18 cellular contexts compared by ENCODE assay signal in the genomic region with DNA sequence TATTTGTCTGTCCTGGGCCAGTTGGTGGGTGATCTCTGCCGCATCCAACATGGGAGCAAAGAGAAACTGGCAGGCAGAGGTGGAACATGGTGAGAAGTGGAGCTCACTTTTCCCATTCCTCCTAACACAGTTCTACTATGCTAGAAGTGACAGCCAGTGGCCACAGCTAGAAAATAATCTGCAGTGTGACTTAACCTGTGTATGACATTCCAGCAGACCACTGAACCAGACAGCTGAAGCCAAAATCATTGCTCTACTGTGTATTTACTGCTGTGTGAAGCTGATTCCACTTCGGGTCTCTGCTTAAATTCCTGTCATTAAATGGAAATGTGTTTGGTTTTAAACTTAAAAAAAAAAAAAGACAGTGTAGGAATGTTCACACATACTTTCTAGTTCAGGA.
"Had no signal": no experiment of that assay in that cellular context is flagged by ENCODE, and none has a peak within 500 bp of the region (broad histone marks: within the 10 kb centered on the region; RNA-seq: fewer than 3 reads in every experiment).

No MANE protein-coding gene starts in this region.

- H3K36me3 ChIP-seq: heart right ventricle, left ventricle myocardium inferior, lower lobe of right lung, spleen, transverse colon had no signal

- H3K27ac ChIP-seq: coronary artery, heart right ventricle, left ventricle myocardium inferior, lower lobe of right lung, parathyroid adenoma, spleen, testis, transverse colon had no signal

- H3K9me3 ChIP-seq: heart right ventricle, left ventricle myocardium inferior, lower lobe of right lung, spleen, testis, transverse colon had no signal

- H3K27me3 ChIP-seq: heart right ventricle, spleen, testis, transverse colon had no signal

- ATAC-seq: heart right ventricle; lower lobe of right lung; natural killer cell treated with Interleukin-12 subunit alpha and Interleukin-12 subunit beta and Interleukin-15 and Interleukin-18, amount 100 ng/mL, for 72 hours; right cardiac atrium; stimulated activated memory B cell treated with anti-CD40 and anti-IgM and Interleukin-4, amounts not matched to agents 10 μg/mL and 1 μg/mL and 100 μg/mL, for 72 hours had no signal

- H3K4me1 ChIP-seq: heart right ventricle, left ventricle myocardium inferior, lower lobe of right lung, parathyroid adenoma, spleen, testis, transverse colon had no signal

- H3K4me3 ChIP-seq: coronary artery, heart right ventricle, left ventricle myocardium inferior, lower lobe of right lung, spleen, testis, transverse colon had no signal

- DNase-seq: central memory CD4-positive, alpha-beta T cell; effector CD4-positive, alpha-beta T cell; endodermal cell; heart right ventricle; hypothalamus; left ventricle myocardium inferior; lower lobe of right lung; right cardiac atrium; spleen; stimulated activated CD4-positive, alpha-beta T cell treated with anti-CD3 and anti-CD28 coated beads, Interleukin-15, amount 100 ng/mL, for 24 hours; stimulated activated CD4-positive, alpha-beta T cell treated with anti-CD3 and anti-CD28 coated beads, Interleukin-1b, Interleukin-23, amount 100 ng/mL, for 48 hours; stimulated activated CD4-positive, alpha-beta T cell treated with anti-CD3 and anti-CD28 coated beads, Interleukin-4, amount 100 ng/mL, for 24 hours; testis; transverse colon had no signal
